In genomic region chr9:71567890-71568289, GRCh38 we compare ENCODE assay signal across 40 cellular contexts.
"Had no signal": no experiment of that assay in that cellular context is flagged by ENCODE, and none has a peak within 500 bp of the region (broad histone marks: within the 10 kb centered on the region; RNA-seq: fewer than 3 reads in every experiment).

No MANE protein-coding gene starts in this region.

- H3K4me1 Mint-ChIP-seq: activated naive CD4-positive, alpha-beta T cell treated with anti-CD3 and anti-CD28 coated beads, Interleukin-2, amount 10 ng/mL, durations not matched to agents 7 days and 5 days; activated naive CD4-positive, alpha-beta T cell treated with anti-CD3 and anti-CD28 coated beads, Interleukin-2, amount 50 U/mL, for 24 hours; activated naive CD8-positive, alpha-beta T cell treated with anti-CD3 and anti-CD28 coated beads for 36 hours; activated naive CD8-positive, alpha-beta T cell treated with anti-CD3 and anti-CD28 coated beads, Interleukin-2, amount 10 ng/mL, durations not matched to agents 7 days and 5 days; activated naive CD8-positive, alpha-beta T cell treated with anti-CD3 and anti-CD28 coated beads, Interleukin-2, amount 50 U/mL, for 24 hours; brain; central memory CD8-positive, alpha-beta T cell had no signal

- H3K9me3 Mint-ChIP-seq: activated naive CD4-positive, alpha-beta T cell treated with anti-CD3 and anti-CD28 coated beads for 36 hours; activated naive CD4-positive, alpha-beta T cell treated with anti-CD3 and anti-CD28 coated beads, Interleukin-2, amount 10 ng/mL, durations not matched to agents 7 days and 5 days; activated naive CD4-positive, alpha-beta T cell treated with anti-CD3 and anti-CD28 coated beads, Interleukin-2, amount 50 U/mL, for 24 hours; activated naive CD8-positive, alpha-beta T cell treated with anti-CD3 and anti-CD28 coated beads, Interleukin-2, amount 10 ng/mL, durations not matched to agents 7 days and 5 days; activated naive CD8-positive, alpha-beta T cell treated with anti-CD3 and anti-CD28 coated beads, Interleukin-2, amount 50 U/mL, for 24 hours; activated T-cell treated with anti-CD3 and anti-CD28 coated beads, Interleukin-2, amount 50 U/mL, for 24 hours; activated T-cell treated with anti-CD3 and anti-CD28 coated beads, Interleukin-2, amount 50 U/mL, for 4 hours; activated T-cell treated with anti-CD3 and anti-CD28 coated beads, Interleukin-2, amount 50 U/mL, for 72 hours; activated T-helper 1 cell treated with anti-CD3 and anti-CD28 coated beads, Interleukin-12 subunit alpha, Interleukin-12 subunit beta, Interleukin-2, Interleukin-4 antibody, amounts not matched to agents 30 ng/mL and 10 ng/mL and 1 ng/mL, durations not matched to agents 14 hours and 24 hours and 36 hours; activated T-helper 17 cell treated with anti-CD3 and anti-CD28 coated beads, Interleukin-2, amount 50 U/mL, for 72 hours; activated T-helper 2 cell treated with anti-CD3 and anti-CD28 coated beads, Interferon-gamma antibody, Interleukin-2, Interleukin-4, amounts not matched to agents 10 μg/mL and 5 μg/mL and 100 μg/mL, durations not matched to agents 14 hours and 24 hours and 36 hours; central memory CD8-positive, alpha-beta T cell had no signal

- H3K36me3 Mint-ChIP-seq: activated naive CD4-positive, alpha-beta T cell treated with anti-CD3 and anti-CD28 coated beads, Interleukin-2, amount 10 ng/mL, durations not matched to agents 7 days and 5 days; activated naive CD4-positive, alpha-beta T cell treated with anti-CD3 and anti-CD28 coated beads, Interleukin-2, amount 50 U/mL, for 24 hours; activated naive CD8-positive, alpha-beta T cell; activated naive CD8-positive, alpha-beta T cell treated with anti-CD3 and anti-CD28 coated beads for 36 hours; activated naive CD8-positive, alpha-beta T cell treated with anti-CD3 and anti-CD28 coated beads, Interleukin-2, amount 10 ng/mL, durations not matched to agents 7 days and 5 days; brain had no signal

- H3K4me3 Mint-ChIP-seq: activated naive CD4-positive, alpha-beta T cell treated with anti-CD3 and anti-CD28 coated beads for 36 hours; activated naive CD4-positive, alpha-beta T cell treated with anti-CD3 and anti-CD28 coated beads, Interleukin-2, amount 10 ng/mL, durations not matched to agents 7 days and 5 days; activated naive CD4-positive, alpha-beta T cell treated with anti-CD3 and anti-CD28 coated beads, Interleukin-2, amount 50 U/mL, for 24 hours; activated naive CD8-positive, alpha-beta T cell; activated naive CD8-positive, alpha-beta T cell treated with anti-CD3 and anti-CD28 coated beads for 36 hours; activated naive CD8-positive, alpha-beta T cell treated with anti-CD3 and anti-CD28 coated beads, Interleukin-2, amount 10 ng/mL, durations not matched to agents 7 days and 5 days; activated naive CD8-positive, alpha-beta T cell treated with anti-CD3 and anti-CD28 coated beads, Interleukin-2, amount 50 U/mL, for 24 hours; activated T-cell treated with anti-CD3 and anti-CD28 coated beads, Interleukin-2, amount 50 U/mL, for 24 hours; activated T-cell treated with anti-CD3 and anti-CD28 coated beads, Interleukin-2, amount 50 U/mL, for 4 hours; activated T-cell treated with anti-CD3 and anti-CD28 coated beads, Interleukin-2, amount 50 U/mL, for 72 hours; activated T-helper 1 cell treated with anti-CD3 and anti-CD28 coated beads, Interleukin-12 subunit alpha, Interleukin-12 subunit beta, Interleukin-2, Interleukin-4 antibody, amounts not matched to agents 30 ng/mL and 10 ng/mL and 1 ng/mL, durations not matched to agents 14 hours and 24 hours and 36 hours; activated T-helper 17 cell treated with anti-CD3 and anti-CD28 coated beads, Interleukin-2, amount 50 U/mL, for 72 hours; brain; central memory CD8-positive, alpha-beta T cell had no signal

- H3K4me1 ChIP-seq: adrenal gland, ascending aorta, body of pancreas, breast epithelium had no signal

- H3K36me3 ChIP-seq: adrenal gland, ascending aorta, brain microvascular endothelial cell, breast epithelium, cardiac muscle cell had no signal

- H3K27me3 ChIP-seq: adrenal gland, ascending aorta, body of pancreas, brain microvascular endothelial cell, breast epithelium, cardiac muscle cell had no signal

- H3K27ac ChIP-seq: adrenal gland, ascending aorta, body of pancreas, brain microvascular endothelial cell, breast epithelium, cardiac muscle cell had no signal

- H3K4me3 ChIP-seq: adrenal gland, ascending aorta, body of pancreas, breast epithelium, cardiac muscle cell had no signal

- DNase-seq: activated effector memory CD4-positive, alpha-beta T cell treated with anti-CD3 and anti-CD28 coated beads, Interleukin-2, amount 50 U/mL, for 16 hours; activated effector memory CD4-positive, alpha-beta T cell treated with Interleukin-2 at 50 U/mL for 16 hours; activated gamma-delta T cell; activated gamma-delta T cell treated with Interleukin-2 at 50 U/mL for 16 hours; activated naive CD4-positive, alpha-beta T cell; activated naive CD4-positive, alpha-beta T cell treated with anti-CD3 and anti-CD28 coated beads for 36 hours; activated naive CD4-positive, alpha-beta T cell treated with anti-CD3 and anti-CD28 coated beads, Interleukin-2, amount 10 ng/mL, durations not matched to agents 7 days and 5 days; activated naive CD4-positive, alpha-beta T cell treated with anti-CD3 and anti-CD28 coated beads, Interleukin-2, amount 50 U/mL, for 16 hours; activated naive CD4-positive, alpha-beta T cell treated with Interleukin-2 at 50 U/mL for 16 hours; activated naive CD8-positive, alpha-beta T cell treated with anti-CD3 and anti-CD28 coated beads for 36 hours; activated naive CD8-positive, alpha-beta T cell treated with anti-CD3 and anti-CD28 coated beads, Interleukin-2, amount 10 ng/mL, durations not matched to agents 7 days and 5 days; activated naive CD8-positive, alpha-beta T cell treated with anti-CD3 and anti-CD28 coated beads, Interleukin-2, amount 50 U/mL, for 24 hours; activated T-cell treated with anti-CD3 and anti-CD28 coated beads, Interleukin-2, amount 50 U/mL, for 1 hour; activated T-cell treated with anti-CD3 and anti-CD28 coated beads, Interleukin-2, amount 50 U/mL, for 24 hours; activated T-cell treated with anti-CD3 and anti-CD28 coated beads, Interleukin-2, amount 50 U/mL, for 4 hours; activated T-cell treated with anti-CD3 and anti-CD28 coated beads, Interleukin-2, amount 50 U/mL, for 48 hours; activated T-cell treated with anti-CD3 and anti-CD28 coated beads, Interleukin-2, amount 50 U/mL, for 72 hours; adrenal gland; amniotic stem cell; amygdala; anterior cingulate cortex; aorta; body of pancreas; brain microvascular endothelial cell; caudate nucleus; central memory CD4-positive, alpha-beta T cell; cerebellar nuclear complex had no signal

- H3K9me3 ChIP-seq: adrenal gland, ascending aorta, body of pancreas, breast epithelium had no signal

- H3K27me3 Mint-ChIP-seq: brain had no signal

- H3K27ac Mint-ChIP-seq: activated naive CD4-positive, alpha-beta T cell treated with anti-CD3 and anti-CD28 coated beads for 36 hours; activated naive CD4-positive, alpha-beta T cell treated with anti-CD3 and anti-CD28 coated beads, Interleukin-2, amount 10 ng/mL, durations not matched to agents 7 days and 5 days; activated naive CD4-positive, alpha-beta T cell treated with anti-CD3 and anti-CD28 coated beads, Interleukin-2, amount 50 U/mL, for 24 hours; activated naive CD4-positive, alpha-beta T cell treated with anti-CD3 and anti-CD28 coated beads, Interleukin-2, amount 50 U/mL, for 72 hours; activated naive CD8-positive, alpha-beta T cell; activated naive CD8-positive, alpha-beta T cell treated with anti-CD3 and anti-CD28 coated beads for 36 hours; activated naive CD8-positive, alpha-beta T cell treated with anti-CD3 and anti-CD28 coated beads, Interleukin-2, amount 10 ng/mL, durations not matched to agents 7 days and 5 days; activated naive CD8-positive, alpha-beta T cell treated with anti-CD3 and anti-CD28 coated beads, Interleukin-2, amount 50 U/mL, for 24 hours; activated T-cell treated with anti-CD3 and anti-CD28 coated beads, Interleukin-2, amount 50 U/mL, for 24 hours; activated T-cell treated with anti-CD3 and anti-CD28 coated beads, Interleukin-2, amount 50 U/mL, for 72 hours; activated T-helper 1 cell treated with anti-CD3 and anti-CD28 coated beads, Interleukin-12 subunit alpha, Interleukin-12 subunit beta, Interleukin-2, Interleukin-4 antibody, amounts not matched to agents 30 ng/mL and 10 ng/mL and 1 ng/mL, durations not matched to agents 14 hours and 24 hours and 36 hours; activated T-helper 17 cell treated with anti-CD3 and anti-CD28 coated beads, Interleukin-2, amount 50 U/mL, for 72 hours; activated T-helper 2 cell treated with anti-CD3 and anti-CD28 coated beads, Interferon-gamma antibody, Interleukin-2, Interleukin-4, amounts not matched to agents 10 μg/mL and 5 μg/mL and 100 μg/mL, durations not matched to agents 14 hours and 24 hours and 36 hours; brain had no signal

- FAIRE-seq: astrocyte, bronchial epithelial cell had no signal

- ATAC-seq: activated naive CD4-positive, alpha-beta T cell treated with anti-CD3 and anti-CD28 coated beads, Interleukin-2, amount 50 U/mL, for 72 hours; activated naive CD8-positive, alpha-beta T cell treated with anti-CD3 and anti-CD28 coated beads, Interleukin-2, amount 50 U/mL, for 24 hours; activated T-cell treated with anti-CD3 and anti-CD28 coated beads, Interleukin-2, amount 50 U/mL, for 4 hours; activated T-cell treated with anti-CD3 and anti-CD28 coated beads, Interleukin-2, amount 50 U/mL, for 72 hours; activated T-helper 17 cell treated with anti-CD3 and anti-CD28 coated beads, Interleukin-2, amount 50 U/mL, for 72 hours; body of pancreas had no signal
